1 cellular context compared by ENCODE assay signal in the genomic region with DNA sequence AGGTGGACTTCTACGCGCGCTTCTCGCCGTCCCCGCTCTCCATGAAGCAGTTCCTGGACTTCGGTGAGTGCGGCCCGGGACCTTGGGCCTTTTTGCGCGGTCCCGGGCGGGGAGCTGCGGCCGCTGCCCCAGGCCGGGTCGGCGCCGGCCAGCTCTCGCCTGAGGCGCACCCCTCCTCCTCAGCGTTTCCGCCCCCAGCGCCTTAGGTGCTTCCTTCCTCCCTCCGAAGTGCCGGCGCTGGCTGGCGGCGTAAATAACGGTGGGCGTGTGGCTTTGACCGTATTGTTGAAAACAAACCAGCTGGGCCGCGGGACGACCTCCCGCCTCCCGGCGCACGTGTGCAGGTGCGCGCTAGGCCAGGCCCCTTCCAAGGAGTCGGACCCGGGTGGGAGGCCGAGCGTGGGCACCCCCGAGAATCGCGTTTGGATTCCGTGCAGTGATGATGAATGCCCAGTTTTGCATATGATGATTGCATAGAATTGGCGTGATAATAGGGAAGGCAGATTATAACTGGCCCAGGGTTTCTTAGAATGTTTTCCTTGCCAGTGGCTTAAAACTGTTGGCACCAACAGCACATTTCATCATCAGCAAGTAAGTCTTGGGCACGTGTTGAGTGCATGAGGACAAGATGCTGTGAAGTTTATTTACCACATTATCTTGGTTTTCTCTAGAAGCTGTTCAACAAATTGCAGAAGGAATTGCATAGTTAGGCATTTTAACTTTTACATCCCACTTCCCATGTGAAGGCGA.
TF ChIP-seq lines count a peak whose summit lies in the region.

No MANE protein-coding gene starts in this region.

TF ChIP-seq in GM12878, 131 proteins besides CTCF, POLR2A, EP300 and RAD21 (continued from another document):
- TF ChIP-seq, protein P1, sequence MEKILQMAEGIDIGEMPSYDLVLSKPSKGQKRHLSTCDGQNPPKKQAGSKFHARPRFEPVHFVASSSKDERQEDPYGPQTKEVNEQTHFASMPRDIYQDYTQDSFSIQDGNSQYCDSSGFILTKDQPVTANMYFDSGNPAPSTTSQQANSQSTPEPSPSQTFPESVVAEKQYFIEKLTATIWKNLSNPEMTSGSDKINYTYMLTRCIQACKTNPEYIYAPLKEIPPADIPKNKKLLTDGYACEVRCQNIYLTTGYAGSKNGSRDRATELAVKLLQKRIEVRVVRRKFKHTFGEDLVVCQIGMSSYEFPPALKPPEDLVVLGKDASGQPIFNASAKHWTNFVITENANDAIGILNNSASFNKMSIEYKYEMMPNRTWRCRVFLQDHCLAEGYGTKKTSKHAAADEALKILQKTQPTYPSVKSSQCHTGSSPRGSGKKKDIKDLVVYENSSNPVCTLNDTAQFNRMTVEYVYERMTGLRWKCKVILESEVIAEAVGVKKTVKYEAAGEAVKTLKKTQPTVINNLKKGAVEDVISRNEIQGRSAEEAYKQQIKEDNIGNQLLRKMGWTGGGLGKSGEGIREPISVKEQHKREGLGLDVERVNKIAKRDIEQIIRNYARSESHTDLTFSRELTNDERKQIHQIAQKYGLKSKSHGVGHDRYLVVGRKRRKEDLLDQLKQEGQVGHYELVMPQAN (conservative IDR thresholded peaks at IDR 0.05): peak; percentile 91
- peak; percentile 47 for TF ChIP-seq MYC (IDR thresholded peaks at IDR 0.05; ENCODE audit: insufficient read depth, insufficient read length, insufficient replicate concordance, low read length, severe bottlenecking)
- TF ChIP-seq POU2F2 (IDR thresholded peaks at IDR 0.05; ENCODE audit: borderline replicate concordance, low read depth, low read length): peak; percentile 77; the same call in 2 of the 3 replicates
- no peak for TF ChIP-seq ZNF622 (IDR thresholded peaks at IDR 0.05)
- TF ChIP-seq EGR1 (IDR thresholded peaks at IDR 0.05; ENCODE audit: borderline replicate concordance in 1 of 2, low read depth in 2 of 2, low read length in 2 of 2): 0 out of 3 replicates have a peak, but pooled peaks of 1 of the 2 experiments have one; percentile 8
- TF ChIP-seq CREB1 (IDR thresholded peaks at IDR 0.05; ENCODE audit: low read depth): peak; percentile 63; the same call in 1 of the 2 replicates
- TF ChIP-seq CHD1 (IDR thresholded peaks at IDR 0.05; ENCODE audit: low read depth, low read length): no peak
- TF ChIP-seq, protein P2, sequence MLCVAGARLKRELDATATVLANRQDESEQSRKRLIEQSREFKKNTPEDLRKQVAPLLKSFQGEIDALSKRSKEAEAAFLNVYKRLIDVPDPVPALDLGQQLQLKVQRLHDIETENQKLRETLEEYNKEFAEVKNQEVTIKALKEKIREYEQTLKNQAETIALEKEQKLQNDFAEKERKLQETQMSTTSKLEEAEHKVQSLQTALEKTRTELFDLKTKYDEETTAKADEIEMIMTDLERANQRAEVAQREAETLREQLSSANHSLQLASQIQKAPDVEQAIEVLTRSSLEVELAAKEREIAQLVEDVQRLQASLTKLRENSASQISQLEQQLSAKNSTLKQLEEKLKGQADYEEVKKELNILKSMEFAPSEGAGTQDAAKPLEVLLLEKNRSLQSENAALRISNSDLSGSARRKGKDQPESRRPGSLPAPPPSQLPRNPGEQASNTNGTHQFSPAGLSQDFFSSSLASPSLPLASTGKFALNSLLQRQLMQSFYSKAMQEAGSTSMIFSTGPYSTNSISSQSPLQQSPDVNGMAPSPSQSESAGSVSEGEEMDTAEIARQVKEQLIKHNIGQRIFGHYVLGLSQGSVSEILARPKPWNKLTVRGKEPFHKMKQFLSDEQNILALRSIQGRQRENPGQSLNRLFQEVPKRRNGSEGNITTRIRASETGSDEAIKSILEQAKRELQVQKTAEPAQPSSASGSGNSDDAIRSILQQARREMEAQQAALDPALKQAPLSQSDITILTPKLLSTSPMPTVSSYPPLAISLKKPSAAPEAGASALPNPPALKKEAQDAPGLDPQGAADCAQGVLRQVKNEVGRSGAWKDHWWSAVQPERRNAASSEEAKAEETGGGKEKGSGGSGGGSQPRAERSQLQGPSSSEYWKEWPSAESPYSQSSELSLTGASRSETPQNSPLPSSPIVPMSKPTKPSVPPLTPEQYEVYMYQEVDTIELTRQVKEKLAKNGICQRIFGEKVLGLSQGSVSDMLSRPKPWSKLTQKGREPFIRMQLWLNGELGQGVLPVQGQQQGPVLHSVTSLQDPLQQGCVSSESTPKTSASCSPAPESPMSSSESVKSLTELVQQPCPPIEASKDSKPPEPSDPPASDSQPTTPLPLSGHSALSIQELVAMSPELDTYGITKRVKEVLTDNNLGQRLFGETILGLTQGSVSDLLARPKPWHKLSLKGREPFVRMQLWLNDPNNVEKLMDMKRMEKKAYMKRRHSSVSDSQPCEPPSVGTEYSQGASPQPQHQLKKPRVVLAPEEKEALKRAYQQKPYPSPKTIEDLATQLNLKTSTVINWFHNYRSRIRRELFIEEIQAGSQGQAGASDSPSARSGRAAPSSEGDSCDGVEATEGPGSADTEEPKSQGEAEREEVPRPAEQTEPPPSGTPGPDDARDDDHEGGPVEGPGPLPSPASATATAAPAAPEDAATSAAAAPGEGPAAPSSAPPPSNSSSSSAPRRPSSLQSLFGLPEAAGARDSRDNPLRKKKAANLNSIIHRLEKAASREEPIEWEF (IDR thresholded peaks at IDR 0.05; ENCODE audit: insufficient replicate concordance, low read depth, low read length): peak; percentile 52
- peak; percentile 18; the same call in 1 of the 2 replicates for TF ChIP-seq TCF12 (IDR thresholded peaks at IDR 0.05; ENCODE audit: low read depth, low read length)
- TF ChIP-seq ETV6 (conservative IDR thresholded peaks at IDR 0.05 in 1 of 2, IDR thresholded peaks at IDR 0.05 in 1 of 2; ENCODE audit: borderline replicate concordance in 1 of 2, low read depth in 1 of 2): peak in 1 of 2 experiments; percentile 47; a peak in 1 of 4 replicates
- 0 out of 2 replicates have a peak, but pooled peaks have one; percentile 5 for TF ChIP-seq POLR2AphosphoS5 (IDR thresholded peaks at IDR 0.05; ENCODE audit: low read length)
- peak; percentile 29 for TF ChIP-seq NR2F1 (conservative IDR thresholded peaks at IDR 0.05)
- TF ChIP-seq NFXL1 (IDR thresholded peaks at IDR 0.05; ENCODE audit: borderline replicate concordance): no peak
- 0 out of 2 replicates have a peak, but pooled peaks have one; percentile 74 for TF ChIP-seq RB1 (IDR thresholded peaks at IDR 0.05; ENCODE audit: borderline replicate concordance)
- TF ChIP-seq, protein P3, sequence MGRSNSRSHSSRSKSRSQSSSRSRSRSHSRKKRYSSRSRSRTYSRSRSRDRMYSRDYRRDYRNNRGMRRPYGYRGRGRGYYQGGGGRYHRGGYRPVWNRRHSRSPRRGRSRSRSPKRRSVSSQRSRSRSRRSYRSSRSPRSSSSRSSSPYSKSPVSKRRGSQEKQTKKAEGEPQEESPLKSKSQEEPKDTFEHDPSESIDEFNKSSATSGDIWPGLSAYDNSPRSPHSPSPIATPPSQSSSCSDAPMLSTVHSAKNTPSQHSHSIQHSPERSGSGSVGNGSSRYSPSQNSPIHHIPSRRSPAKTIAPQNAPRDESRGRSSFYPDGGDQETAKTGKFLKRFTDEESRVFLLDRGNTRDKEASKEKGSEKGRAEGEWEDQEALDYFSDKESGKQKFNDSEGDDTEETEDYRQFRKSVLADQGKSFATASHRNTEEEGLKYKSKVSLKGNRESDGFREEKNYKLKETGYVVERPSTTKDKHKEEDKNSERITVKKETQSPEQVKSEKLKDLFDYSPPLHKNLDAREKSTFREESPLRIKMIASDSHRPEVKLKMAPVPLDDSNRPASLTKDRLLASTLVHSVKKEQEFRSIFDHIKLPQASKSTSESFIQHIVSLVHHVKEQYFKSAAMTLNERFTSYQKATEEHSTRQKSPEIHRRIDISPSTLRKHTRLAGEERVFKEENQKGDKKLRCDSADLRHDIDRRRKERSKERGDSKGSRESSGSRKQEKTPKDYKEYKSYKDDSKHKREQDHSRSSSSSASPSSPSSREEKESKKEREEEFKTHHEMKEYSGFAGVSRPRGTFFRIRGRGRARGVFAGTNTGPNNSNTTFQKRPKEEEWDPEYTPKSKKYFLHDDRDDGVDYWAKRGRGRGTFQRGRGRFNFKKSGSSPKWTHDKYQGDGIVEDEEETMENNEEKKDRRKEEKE (IDR thresholded peaks at IDR 0.05): no peak
